In genomic region chr5:94705427-94705826, GRCh38 we compare ENCODE assay signal across 22 cellular contexts.
DNase-seq lines count a peak whose midpoint lies in the region; ATAC-seq, FAIRE-seq and TF ChIP-seq lines count a peak whose summit lies in the region.
"Had no signal": no experiment of that assay in that cellular context is flagged by ENCODE, and none has a peak within 500 bp of the region (broad histone marks: within the 10 kb centered on the region; RNA-seq: fewer than 3 reads in every experiment).

No MANE protein-coding gene starts in this region.

- H3K4me2 ChIP-seq in A549 (peak overlapping the region; percentile 1; the same call in 1 of the 3 replicates), fibroblast of lung (ENCODE audit: extremely low read depth, insufficient read depth, low read length) (no peak overlapping the region)

- no peaks in the 10 kb centered on the region for H3K9me3 ChIP-seq in A549
- no peaks in the 10 kb centered on the region for H3K9me3 ChIP-seq in fibroblast of lung (ENCODE audit: control insufficient read depth, insufficient read depth, low read depth, low read length)
- H3K9me3 ChIP-seq: thoracic aorta had no signal

- ATAC-seq in A549 (no peak), GM18868 (IDR thresholded peaks at IDR 0.05; ENCODE audit: unreplicated experiment) (no peak), GM18873 (IDR thresholded peaks at IDR 0.05; ENCODE audit: low FRiP score, unreplicated experiment) (no peak)
- ATAC-seq: HepG2; left lobe of liver; natural killer cell treated with Interleukin-12 subunit alpha and Interleukin-12 subunit beta and Interleukin-15 and Interleukin-18, amount 100 ng/mL, for 72 hours had no signal

- no peak overlapping the region for H2AFZ ChIP-seq in fibroblast of lung (ENCODE audit: low read length)

- TF ChIP-seq RAD21 in A549 (conservative IDR thresholded peaks at IDR 0.05 in 1 of 2, IDR thresholded peaks at IDR 0.05 in 1 of 2), result no peak

- no peaks in the 10 kb centered on the region for H3K27me3 ChIP-seq in fibroblast of lung (ENCODE audit: control insufficient read depth, insufficient read depth, low read length)

- POLR2A ChIA-PET in A549 (lab: Yijun Ruan, JAX), result no interaction called here

- TF ChIP-seq CTCF in A549 (IDR thresholded peaks at IDR 0.05) (no peak), fibroblast of lung (conservative IDR thresholded peaks at IDR 0.05 in 1 of 2, IDR thresholded peaks at IDR 0.05 in 1 of 2; ENCODE audit: low read depth in 1 of 2, low read length in 2 of 2) (no peak)

- H3K36me3 ChIP-seq in fibroblast of lung (ENCODE audit: control insufficient read depth, insufficient read depth, low read length), result no peaks in the 10 kb centered on the region
- H3K36me3 ChIP-seq: thoracic aorta had no signal

- no peak overlapping the region for H3K9ac ChIP-seq in fibroblast of lung (ENCODE audit: insufficient read depth, low read length)

- H3K4me1 ChIP-seq in A549 (peaks cover 12% of the 10 kb centered on the region; the same call in 1 of the 3 replicates), fibroblast of lung (ENCODE audit: control insufficient read depth, extremely low read depth, insufficient read depth, low read length) (no peaks in the 10 kb centered on the region)

- 18% methylated on average over 1 of the region's 1 CpG for WGBS in A549 (ENCODE audit: missing lambda C conversion rate)

- H3K4me3 ChIP-seq in A549 (no peak overlapping the region), fibroblast of lung (replicated peaks in 1 of 4; ENCODE audit: control extremely low read depth in 1 of 4, insufficient read depth in 1 of 4, low read depth in 3 of 4, low read length in 4 of 4) (no peak overlapping the region)
- H3K4me3 ChIP-seq: thoracic aorta had no signal

- TF ChIP-seq EP300 in A549 (IDR thresholded peaks at IDR 0.05), result no peak

- no peaks in the 10 kb centered on the region for H4K20me1 ChIP-seq in fibroblast of lung (ENCODE audit: control insufficient read depth, extremely low read depth, insufficient read depth, low read length)

- no peak for TF ChIP-seq POLR2A in A549 (IDR thresholded peaks at IDR 0.05; ENCODE audit: low read length)
- no peak for TF ChIP-seq POLR2A in GM12892 (IDR thresholded peaks at IDR 0.05; ENCODE audit: low read depth, low read length)

- H3K27ac ChIP-seq in A549, result no peak overlapping the region
- no peak overlapping the region for H3K27ac ChIP-seq in fibroblast of lung (ENCODE audit: insufficient read depth, low read length)
- H3K27ac ChIP-seq: thoracic aorta had no signal

- FAIRE-seq in A549 (lab: Jason Lieb, UNC) (no peak), GM12892 (lab: Jason Lieb, UNC) (peak; percentile 14)
- FAIRE-seq: astrocyte, HepG2, TTC549 had no signal

- CTCF ChIA-PET in A549 (lab: Yijun Ruan, JAX), result no interaction called here

- no peak for DNase-seq in A549 (ENCODE audit: low read depth in 1 of 2, low spot score in 1 of 2)
- no peak for DNase-seq in GM12892 (ENCODE audit: insufficient read length)
- peak; percentile 3 for DNase-seq in RPMI7951 (ENCODE audit: low read depth)
- DNase-seq in fibroblast of lung (ENCODE audit: low read depth in 2 of 2), result peak; percentile 14 to 26
- DNase-seq in activated CD4-positive, CD25-positive, alpha-beta regulatory T cell treated with anti-CD3 and anti-CD28 coated beads, Interleukin-2, amount 50 U/mL, for 72 hours, result no peak
- DNase-seq in Kasumi-1 (lab: John Stamatoyannopoulos, UW), result no peak
- DNase-seq: activated CD4-positive, alpha-beta T cell treated with anti-CD3 and anti-CD28 coated beads for 4 hours; cerebellar nuclear complex; DMS79; effector CD4-positive, alpha-beta T cell; NCI-H1694; NCI-H345; posterior cingulate gyrus; stimulated activated naive CD4-positive, alpha-beta T cell had no signal

- H3K79me2 ChIP-seq in fibroblast of lung (ENCODE audit: control insufficient read depth, insufficient read depth, low read length), result no peaks in the 10 kb centered on the region

TF ChIP-seq in A549, 52 proteins besides CTCF, POLR2A, EP300 and RAD21:
- TF ChIP-seq FOSB (CRISPR knock-in tag; IDR thresholded peaks at IDR 0.05), result no peak
- TF ChIP-seq PBX3 (IDR thresholded peaks at IDR 0.05), result no peak
- no peak for TF ChIP-seq EHF (CRISPR knock-in tag; IDR thresholded peaks at IDR 0.05)
- no peak for TF ChIP-seq CHD4 (IDR thresholded peaks at IDR 0.05; ENCODE audit: borderline replicate concordance)
- TF ChIP-seq HOXB13 (CRISPR knock-in tag; IDR thresholded peaks at IDR 0.05; ENCODE audit: low read depth), result no peak
- no peak for TF ChIP-seq MYC (IDR thresholded peaks at IDR 0.05; ENCODE audit: borderline replicate concordance, low read length)
- TF ChIP-seq SMC3 (IDR thresholded peaks at IDR 0.05), result no peak

Comparison
In these comparisons a context has a peak if more than half of its experiments do, and no peak if none do; other contexts are left out.
1. DNase-seq: peak in RPMI7951 (single experiment) and fibroblast of lung (2 of 2); none in A549 (0 of 2), GM12892 (single experiment), activated CD4-positive, CD25-positive, alpha-beta regulatory T cell treated with anti-CD3 and anti-CD28 coated beads, Interleukin-2, amount 50 U/mL, for 72 hours (single experiment) and Kasumi-1 (0 of 2).